2 cellular contexts compared by ENCODE assay signal in the genomic region with DNA sequence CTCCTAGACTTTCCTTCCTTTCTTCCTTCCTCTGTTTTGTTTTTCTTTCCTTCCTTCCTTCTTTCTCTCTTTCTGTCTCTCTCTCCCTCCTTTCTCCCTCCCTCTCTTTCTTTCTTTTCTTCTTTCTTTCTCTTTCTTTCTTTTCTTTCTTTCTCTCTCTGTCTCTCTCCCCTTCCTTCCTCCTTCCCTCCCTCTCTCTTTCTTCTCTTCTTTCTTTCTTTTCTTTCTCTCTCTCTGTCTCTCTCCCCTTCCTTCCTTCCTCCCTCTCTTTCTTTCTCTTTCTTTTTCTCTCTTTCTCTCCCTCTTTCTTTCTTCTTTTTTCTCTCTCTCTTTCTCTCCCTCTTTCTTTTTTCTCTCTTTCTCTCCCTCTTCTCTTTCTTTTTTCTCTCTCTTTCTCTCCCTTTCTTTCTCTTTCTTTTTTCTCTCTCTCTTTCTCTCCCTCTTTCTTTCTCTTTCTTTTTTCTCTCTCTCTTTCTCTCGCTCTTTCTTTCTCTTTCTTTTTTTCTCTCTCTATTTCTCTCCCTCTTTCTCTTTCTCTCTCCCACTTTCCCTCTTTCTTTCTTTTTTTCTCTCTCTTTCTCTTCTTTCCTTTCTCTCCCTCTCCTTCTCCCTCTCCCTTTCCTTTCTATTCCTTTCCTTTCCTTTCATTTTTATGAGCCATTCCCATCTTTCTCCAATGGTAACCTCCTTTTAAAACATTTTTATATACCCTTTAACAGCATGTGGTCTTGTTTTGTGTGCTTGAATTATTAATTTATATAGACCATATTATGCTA.
TF ChIP-seq lines count a peak whose summit lies in the region.

No MANE protein-coding gene starts in this region.

TF ChIP-seq in HepG2, 621 proteins besides CTCF, POLR2A, EP300 and RAD21:
- TF ChIP-seq ZFY (CRISPR knock-in tag; IDR thresholded peaks at IDR 0.05) (no peak), ATM (IDR thresholded peaks at IDR 0.05; ENCODE audit: borderline replicate concordance) (peak; percentile 12; the same call in 1 of the 2 replicates), REXO4 (CRISPR knock-in tag; IDR thresholded peaks at IDR 0.05; ENCODE audit: borderline replicate concordance) (no peak)

TF ChIP-seq in WTC11, 78 proteins besides CTCF, POLR2A, EP300 and RAD21:
- TF ChIP-seq TEAD1 (CRISPR knock-in tag; IDR thresholded peaks at IDR 0.05) = no peak
- no peak for TF ChIP-seq ZNF416 (CRISPR knock-in tag; IDR thresholded peaks at IDR 0.05)
- TF ChIP-seq EMX1 (CRISPR knock-in tag; IDR thresholded peaks at IDR 0.05) = no peak
- TF ChIP-seq ZNF263 (CRISPR knock-in tag; IDR thresholded peaks at IDR 0.05; ENCODE audit: low read depth) = no peak
- TF ChIP-seq, protein P1, sequence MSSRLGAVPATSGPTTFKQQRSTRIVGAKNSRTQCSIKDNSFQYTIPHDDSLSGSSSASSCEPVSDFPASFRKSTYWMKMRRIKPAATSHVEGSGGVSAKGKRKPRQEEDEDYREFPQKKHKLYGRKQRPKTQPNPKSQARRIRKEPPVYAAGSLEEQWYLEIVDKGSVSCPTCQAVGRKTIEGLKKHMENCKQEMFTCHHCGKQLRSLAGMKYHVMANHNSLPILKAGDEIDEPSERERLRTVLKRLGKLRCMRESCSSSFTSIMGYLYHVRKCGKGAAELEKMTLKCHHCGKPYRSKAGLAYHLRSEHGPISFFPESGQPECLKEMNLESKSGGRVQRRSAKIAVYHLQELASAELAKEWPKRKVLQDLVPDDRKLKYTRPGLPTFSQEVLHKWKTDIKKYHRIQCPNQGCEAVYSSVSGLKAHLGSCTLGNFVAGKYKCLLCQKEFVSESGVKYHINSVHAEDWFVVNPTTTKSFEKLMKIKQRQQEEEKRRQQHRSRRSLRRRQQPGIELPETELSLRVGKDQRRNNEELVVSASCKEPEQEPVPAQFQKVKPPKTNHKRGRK (CRISPR knock-in tag; IDR thresholded peaks at IDR 0.05; ENCODE audit: borderline replicate concordance) = peak; percentile 13; the same call in 1 of the 2 replicates
